ENCODE assay signal across 1 cellular context in genomic region chr1:230983811-230984210, GRCh38.
A peak's percentile ranks its signal among the peaks of the same experiment; 100 is the strongest.
TF ChIP-seq lines count a peak whose summit lies in the region.

No MANE protein-coding gene starts in this region.

TF ChIP-seq in K562, 482 proteins besides CTCF, POLR2A, EP300 and RAD21:
- peak; percentile 46; the same call in 1 of the 2 replicates for TF ChIP-seq ZNF668 (CRISPR knock-in tag; IDR thresholded peaks at IDR 0.05)
- 0 out of 2 replicates have a peak, but pooled peaks have one; percentile 26 for TF ChIP-seq DMBX1 (CRISPR knock-in tag; IDR thresholded peaks at IDR 0.05; ENCODE audit: borderline replicate concordance)
- TF ChIP-seq HMG20A (CRISPR knock-in tag; conservative IDR thresholded peaks at IDR 0.05): 0 out of 2 replicates have a peak, but pooled peaks have one; percentile 32
- peak; percentile 36; the same call in 1 of the 2 replicates for TF ChIP-seq ZNF324 (CRISPR knock-in tag; IDR thresholded peaks at IDR 0.05)
- TF ChIP-seq KDM1A (IDR thresholded peaks at IDR 0.05): peak; percentile 80 to 87; a peak in 3 of 4 replicates
- TF ChIP-seq L3MBTL2 (IDR thresholded peaks at IDR 0.05): peak; percentile 75
- 0 out of 2 replicates have a peak, but pooled peaks have one; percentile 23 for TF ChIP-seq ZNF165 (CRISPR knock-in tag; IDR thresholded peaks at IDR 0.05; ENCODE audit: borderline replicate concordance)
- TF ChIP-seq, protein P1, sequence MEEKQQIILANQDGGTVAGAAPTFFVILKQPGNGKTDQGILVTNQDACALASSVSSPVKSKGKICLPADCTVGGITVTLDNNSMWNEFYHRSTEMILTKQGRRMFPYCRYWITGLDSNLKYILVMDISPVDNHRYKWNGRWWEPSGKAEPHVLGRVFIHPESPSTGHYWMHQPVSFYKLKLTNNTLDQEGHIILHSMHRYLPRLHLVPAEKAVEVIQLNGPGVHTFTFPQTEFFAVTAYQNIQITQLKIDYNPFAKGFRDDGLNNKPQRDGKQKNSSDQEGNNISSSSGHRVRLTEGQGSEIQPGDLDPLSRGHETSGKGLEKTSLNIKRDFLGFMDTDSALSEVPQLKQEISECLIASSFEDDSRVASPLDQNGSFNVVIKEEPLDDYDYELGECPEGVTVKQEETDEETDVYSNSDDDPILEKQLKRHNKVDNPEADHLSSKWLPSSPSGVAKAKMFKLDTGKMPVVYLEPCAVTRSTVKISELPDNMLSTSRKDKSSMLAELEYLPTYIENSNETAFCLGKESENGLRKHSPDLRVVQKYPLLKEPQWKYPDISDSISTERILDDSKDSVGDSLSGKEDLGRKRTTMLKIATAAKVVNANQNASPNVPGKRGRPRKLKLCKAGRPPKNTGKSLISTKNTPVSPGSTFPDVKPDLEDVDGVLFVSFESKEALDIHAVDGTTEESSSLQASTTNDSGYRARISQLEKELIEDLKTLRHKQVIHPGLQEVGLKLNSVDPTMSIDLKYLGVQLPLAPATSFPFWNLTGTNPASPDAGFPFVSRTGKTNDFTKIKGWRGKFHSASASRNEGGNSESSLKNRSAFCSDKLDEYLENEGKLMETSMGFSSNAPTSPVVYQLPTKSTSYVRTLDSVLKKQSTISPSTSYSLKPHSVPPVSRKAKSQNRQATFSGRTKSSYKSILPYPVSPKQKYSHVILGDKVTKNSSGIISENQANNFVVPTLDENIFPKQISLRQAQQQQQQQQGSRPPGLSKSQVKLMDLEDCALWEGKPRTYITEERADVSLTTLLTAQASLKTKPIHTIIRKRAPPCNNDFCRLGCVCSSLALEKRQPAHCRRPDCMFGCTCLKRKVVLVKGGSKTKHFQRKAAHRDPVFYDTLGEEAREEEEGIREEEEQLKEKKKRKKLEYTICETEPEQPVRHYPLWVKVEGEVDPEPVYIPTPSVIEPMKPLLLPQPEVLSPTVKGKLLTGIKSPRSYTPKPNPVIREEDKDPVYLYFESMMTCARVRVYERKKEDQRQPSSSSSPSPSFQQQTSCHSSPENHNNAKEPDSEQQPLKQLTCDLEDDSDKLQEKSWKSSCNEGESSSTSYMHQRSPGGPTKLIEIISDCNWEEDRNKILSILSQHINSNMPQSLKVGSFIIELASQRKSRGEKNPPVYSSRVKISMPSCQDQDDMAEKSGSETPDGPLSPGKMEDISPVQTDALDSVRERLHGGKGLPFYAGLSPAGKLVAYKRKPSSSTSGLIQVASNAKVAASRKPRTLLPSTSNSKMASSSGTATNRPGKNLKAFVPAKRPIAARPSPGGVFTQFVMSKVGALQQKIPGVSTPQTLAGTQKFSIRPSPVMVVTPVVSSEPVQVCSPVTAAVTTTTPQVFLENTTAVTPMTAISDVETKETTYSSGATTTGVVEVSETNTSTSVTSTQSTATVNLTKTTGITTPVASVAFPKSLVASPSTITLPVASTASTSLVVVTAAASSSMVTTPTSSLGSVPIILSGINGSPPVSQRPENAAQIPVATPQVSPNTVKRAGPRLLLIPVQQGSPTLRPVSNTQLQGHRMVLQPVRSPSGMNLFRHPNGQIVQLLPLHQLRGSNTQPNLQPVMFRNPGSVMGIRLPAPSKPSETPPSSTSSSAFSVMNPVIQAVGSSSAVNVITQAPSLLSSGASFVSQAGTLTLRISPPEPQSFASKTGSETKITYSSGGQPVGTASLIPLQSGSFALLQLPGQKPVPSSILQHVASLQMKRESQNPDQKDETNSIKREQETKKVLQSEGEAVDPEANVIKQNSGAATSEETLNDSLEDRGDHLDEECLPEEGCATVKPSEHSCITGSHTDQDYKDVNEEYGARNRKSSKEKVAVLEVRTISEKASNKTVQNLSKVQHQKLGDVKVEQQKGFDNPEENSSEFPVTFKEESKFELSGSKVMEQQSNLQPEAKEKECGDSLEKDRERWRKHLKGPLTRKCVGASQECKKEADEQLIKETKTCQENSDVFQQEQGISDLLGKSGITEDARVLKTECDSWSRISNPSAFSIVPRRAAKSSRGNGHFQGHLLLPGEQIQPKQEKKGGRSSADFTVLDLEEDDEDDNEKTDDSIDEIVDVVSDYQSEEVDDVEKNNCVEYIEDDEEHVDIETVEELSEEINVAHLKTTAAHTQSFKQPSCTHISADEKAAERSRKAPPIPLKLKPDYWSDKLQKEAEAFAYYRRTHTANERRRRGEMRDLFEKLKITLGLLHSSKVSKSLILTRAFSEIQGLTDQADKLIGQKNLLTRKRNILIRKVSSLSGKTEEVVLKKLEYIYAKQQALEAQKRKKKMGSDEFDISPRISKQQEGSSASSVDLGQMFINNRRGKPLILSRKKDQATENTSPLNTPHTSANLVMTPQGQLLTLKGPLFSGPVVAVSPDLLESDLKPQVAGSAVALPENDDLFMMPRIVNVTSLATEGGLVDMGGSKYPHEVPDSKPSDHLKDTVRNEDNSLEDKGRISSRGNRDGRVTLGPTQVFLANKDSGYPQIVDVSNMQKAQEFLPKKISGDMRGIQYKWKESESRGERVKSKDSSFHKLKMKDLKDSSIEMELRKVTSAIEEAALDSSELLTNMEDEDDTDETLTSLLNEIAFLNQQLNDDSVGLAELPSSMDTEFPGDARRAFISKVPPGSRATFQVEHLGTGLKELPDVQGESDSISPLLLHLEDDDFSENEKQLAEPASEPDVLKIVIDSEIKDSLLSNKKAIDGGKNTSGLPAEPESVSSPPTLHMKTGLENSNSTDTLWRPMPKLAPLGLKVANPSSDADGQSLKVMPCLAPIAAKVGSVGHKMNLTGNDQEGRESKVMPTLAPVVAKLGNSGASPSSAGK (IDR thresholded peaks at IDR 0.05): peak; percentile 56
- peak; percentile 46; the same call in 1 of the 2 replicates for TF ChIP-seq MECOM (CRISPR knock-in tag; IDR thresholded peaks at IDR 0.05)
- no peak for TF ChIP-seq ZNF76 (CRISPR knock-in tag; IDR thresholded peaks at IDR 0.05; ENCODE audit: borderline replicate concordance)
- TF ChIP-seq SAP30 (IDR thresholded peaks at IDR 0.05; ENCODE audit: borderline replicate concordance, insufficient read depth, low read depth, low read length, poor library complexity, severe bottlenecking): no peak
- 0 out of 2 replicates have a peak, but pooled peaks have one; percentile 5 for TF ChIP-seq HSF4 (CRISPR knock-in tag; IDR thresholded peaks at IDR 0.05; ENCODE audit: borderline replicate concordance)
- no peak for TF ChIP-seq ZZZ3 (IDR thresholded peaks at IDR 0.05)
- TF ChIP-seq ATF3 (IDR thresholded peaks at IDR 0.05): 0 out of 2 replicates have a peak, but pooled peaks have one; percentile 31
- no peak for TF ChIP-seq ATF3 (CRISPR knock-in tag; conservative IDR thresholded peaks at IDR 0.05)
- 0 out of 2 replicates have a peak, but pooled peaks have one; percentile 50 for TF ChIP-seq HOMEZ (CRISPR knock-in tag; IDR thresholded peaks at IDR 0.05)
- TF ChIP-seq GMEB1 (CRISPR knock-in tag; IDR thresholded peaks at IDR 0.05): no peak
- 0 out of 2 replicates have a peak, but pooled peaks have one; percentile 12 for TF ChIP-seq ZNF354B (CRISPR knock-in tag; IDR thresholded peaks at IDR 0.05)
- peak; percentile 34; the same call in 1 of the 2 replicates for TF ChIP-seq ZFP1 (CRISPR knock-in tag; IDR thresholded peaks at IDR 0.05)
- 0 out of 2 replicates have a peak, but pooled peaks have one; percentile 27 for TF ChIP-seq ZNF311 (CRISPR knock-in tag; IDR thresholded peaks at IDR 0.05)
- 0 out of 2 replicates have a peak, but pooled peaks have one; percentile 64 for TF ChIP-seq TCF15 (CRISPR knock-in tag; IDR thresholded peaks at IDR 0.05)
- TF ChIP-seq, protein P2, sequence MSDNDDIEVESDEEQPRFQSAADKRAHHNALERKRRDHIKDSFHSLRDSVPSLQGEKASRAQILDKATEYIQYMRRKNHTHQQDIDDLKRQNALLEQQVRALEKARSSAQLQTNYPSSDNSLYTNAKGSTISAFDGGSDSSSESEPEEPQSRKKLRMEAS (CRISPR knock-in tag; IDR thresholded peaks at IDR 0.05): 0 out of 2 replicates have a peak, but pooled peaks have one; percentile 38
- TF ChIP-seq ETV1 (tag; conservative IDR thresholded peaks at IDR 0.05; ENCODE audit: low read depth): no peak
- TF ChIP-seq ZNF583 (CRISPR knock-in tag; IDR thresholded peaks at IDR 0.05): 0 out of 2 replicates have a peak, but pooled peaks have one; percentile 53
